Comparison of ENCODE assay signal across 10 cellular contexts in the genomic region with DNA sequence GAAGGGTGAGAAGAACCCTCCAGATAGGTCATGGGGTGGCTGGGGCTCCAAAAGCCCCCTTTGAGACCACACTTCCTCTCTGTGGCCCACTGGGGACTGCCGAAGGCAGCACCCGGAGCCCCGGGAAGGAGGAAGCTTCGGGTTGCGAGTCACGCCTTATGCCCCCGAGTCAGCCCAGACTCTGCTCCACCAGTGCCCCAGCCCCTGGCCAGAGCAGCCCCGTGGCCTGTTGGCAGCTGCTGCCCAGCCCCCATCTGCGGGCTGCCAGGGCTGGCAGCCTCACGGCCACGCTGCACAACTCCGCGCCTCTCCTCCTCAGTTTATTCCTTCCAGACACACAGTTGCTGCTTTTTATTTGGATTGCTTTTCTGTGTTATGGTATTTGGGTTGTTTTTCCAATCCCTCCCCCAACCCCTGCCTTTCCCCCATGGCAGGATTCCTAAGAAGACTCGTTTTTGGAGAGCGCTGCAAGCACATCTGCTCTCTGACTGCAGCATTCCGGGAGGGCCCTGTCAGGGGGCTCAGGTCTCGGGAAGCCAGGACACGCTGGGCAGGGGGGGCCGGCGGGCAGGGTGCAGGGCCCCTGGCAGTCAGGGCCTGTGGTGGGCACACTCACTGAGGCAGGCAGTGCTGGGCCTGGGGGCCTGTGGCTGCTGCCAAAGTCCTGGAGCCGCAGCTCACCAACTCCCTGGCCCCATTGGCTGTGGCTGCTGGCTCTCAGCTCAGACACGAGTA. TPM values are rescaled to one million over a fixed set of nuclear protein-coding genes. Genes with fewer than 3 reads are reported as not detected.
DNase-seq lines count a peak whose midpoint lies in the region; ATAC-seq, FAIRE-seq and TF ChIP-seq lines count a peak whose summit lies in the region.
"Had no signal": no experiment of that assay in that cellular context is flagged by ENCODE, and none has a peak within 500 bp of the region (broad histone marks: within the 10 kb centered on the region; RNA-seq: fewer than 3 reads in every experiment).

No MANE protein-coding gene starts in this region.

- peak; percentile 16; the same call in 1 of the 3 replicates for ATAC-seq in GM23338
- peak; percentile 55 for ATAC-seq in GM12878
- ATAC-seq in left lobe of liver, result peak; percentile 26

- no peak for TF ChIP-seq RAD21 in GM12878 (IDR thresholded peaks at IDR 0.05; ENCODE audit: insufficient read depth, low read depth, low read length)

- POLR2A ChIA-PET in GM12878 (lab: Charles Lee), result no interaction called here

- peaks cover 24% of the 10 kb centered on the region for H3K27me3 Mint-ChIP-seq in GM23338 (ENCODE audit: insufficient read depth, low read depth, poor library complexity)
- peaks cover 16% of the 10 kb centered on the region for H3K27me3 Mint-ChIP-seq in T-helper 2 cell treated with Interferon-gamma antibody and Interleukin-4, amounts not matched to agents 5 μg/mL and 100 μg/mL, for 36 hours (ENCODE audit: low read depth)

- no peak overlapping the region for H3K4me3 ChIP-seq in GM23338
- H3K4me3 ChIP-seq in GM12878, result no peak overlapping the region
- no peak overlapping the region for H3K4me3 ChIP-seq in skin epidermis

- H3K9ac ChIP-seq in GM12878 (ENCODE audit: control insufficient read depth, insufficient read depth, low read length), result no peak overlapping the region

- whole genome bisulfite sequencing in GM12878 (ENCODE audit: insufficient coverage, insufficient replicate concordance, low lambda C conversion rate, missing lambda C conversion rate), result 19% methylated on average over 19 of the region's 22 CpGs

- CTCF ChIA-PET in GM12878 (lab: Yijun Ruan, JAX), result interaction anchor here (0.7 kb wide), 1 partner anchor 52 kb away, joined by 3 read pairs; no protein-coding TSS in a partner anchor

- DNase-seq in GM23338 (ENCODE audit: low spot score), result no peak
- no peak for DNase-seq in GM12878 (ENCODE audit: low read depth, low spot score)
- DNase-seq in left lobe of liver (ENCODE audit: low spot score), result no peak
- no peak for DNase-seq in DMS79 treated with DMSO at 0.1 percent for 48 hours (lab: John Stamatoyannopoulos, UW)
- no peak for DNase-seq in T-helper 2 cell treated with Interferon-gamma antibody and Interleukin-4, amounts not matched to agents 5 μg/mL and 100 μg/mL, for 36 hours (ENCODE audit: low spot score)
- DNase-seq in NCI-H774 (lab: John Stamatoyannopoulos, UW), result no peak
- no peak for DNase-seq in cortex of kidney (lab: John Stamatoyannopoulos, UW)
- DNase-seq: DMS79 had no signal

- TF ChIP-seq CTCF in GM23338 (conservative IDR thresholded peaks at IDR 0.05; ENCODE audit: low read depth in 2 of 2), result no peak
- TF ChIP-seq CTCF in GM12878 (IDR thresholded peaks at IDR 0.05 in 2 of 3, conservative IDR thresholded peaks at IDR 0.05 in 1 of 3; ENCODE audit: control insufficient read depth in 2 of 3, extremely low read depth in 1 of 3, insufficient read depth in 1 of 3, low read depth in 3 of 3, low read length in 3 of 3), result no peak

- no TSS peak for BruUV-seq in GM12878 (replicated peaks; lab: Mats Ljungman, UMichigan)

- H3K4me3 Mint-ChIP-seq in GM23338, result no peak overlapping the region
- no peak overlapping the region for H3K4me3 Mint-ChIP-seq in T-helper 2 cell treated with Interferon-gamma antibody and Interleukin-4, amounts not matched to agents 5 μg/mL and 100 μg/mL, for 36 hours

- SMC1A ChIA-PET in GM12878 (lab: Charles Lee; ENCODE audit: uncharacterized antibody, unreplicated experiment), result no interaction called here

- no peaks in the 10 kb centered on the region for H3K79me2 ChIP-seq in GM23338 (replicated peaks; ENCODE audit: insufficient read depth)
- H3K79me2 ChIP-seq in GM12878 (ENCODE audit: control insufficient read depth, insufficient read depth, low read length), result no peaks in the 10 kb centered on the region

- H3K36me3 Mint-ChIP-seq in GM23338 (ENCODE audit: low read depth), result no peaks in the 10 kb centered on the region
- H3K36me3 Mint-ChIP-seq in T-helper 2 cell treated with Interferon-gamma antibody and Interleukin-4, amounts not matched to agents 5 μg/mL and 100 μg/mL, for 36 hours (ENCODE audit: low read depth), result no peaks in the 10 kb centered on the region

- no peak for TF ChIP-seq EP300 in GM12878 (IDR thresholded peaks at IDR 0.05; ENCODE audit: borderline replicate concordance in 1 of 2, control insufficient read depth in 1 of 2, low read depth in 2 of 2, low read length in 2 of 2)

- FAIRE-seq in GM12878 (lab: Jason Lieb, UNC), result no peak
- FAIRE-seq: endothelial cell of umbilical vein had no signal

- in situ Hi-C loops in GM12878 (cut with MboI), result no loop called here

- H3K4me2 ChIP-seq in GM23338 (no peak overlapping the region), GM12878 (ENCODE audit: control insufficient read depth, insufficient read depth) (no peak overlapping the region)

- no peaks in the 10 kb centered on the region for H4K20me1 ChIP-seq in GM23338 (replicated peaks; ENCODE audit: insufficient read depth)
- no peaks in the 10 kb centered on the region for H4K20me1 ChIP-seq in GM12878 (ENCODE audit: control insufficient read depth, insufficient read depth)

- no peaks in the 10 kb centered on the region for H3K9me3 ChIP-seq in GM12878 (replicated peaks; ENCODE audit: control insufficient read depth, insufficient read depth, low read length)

- H3K36me3 ChIP-seq in GM23338 (ENCODE audit: insufficient read depth), result no peaks in the 10 kb centered on the region
- no peaks in the 10 kb centered on the region for H3K36me3 ChIP-seq in GM12878 (ENCODE audit: control insufficient read depth in 2 of 2, insufficient read depth in 2 of 2, low read length in 1 of 2)

- H3F3A ChIP-seq in GM23338 (replicated peaks; ENCODE audit: low read depth), result no peaks in the 10 kb centered on the region

- no peaks in the 10 kb centered on the region for H3K9me2 ChIP-seq in GM23338 (ENCODE audit: insufficient read depth)

- TF ChIP-seq POLR2A in GM12878 (IDR thresholded peaks at IDR 0.05; ENCODE audit: low read depth, low read length), result no peak

- H3K9me3 Mint-ChIP-seq in GM23338, result no peaks in the 10 kb centered on the region
- H3K9me3 Mint-ChIP-seq in T-helper 2 cell treated with Interferon-gamma antibody and Interleukin-4, amounts not matched to agents 5 μg/mL and 100 μg/mL, for 36 hours, result no peaks in the 10 kb centered on the region

- peaks cover 42% of the 10 kb centered on the region for H3K4me1 Mint-ChIP-seq in GM23338
- no peaks in the 10 kb centered on the region for H3K4me1 Mint-ChIP-seq in T-helper 2 cell treated with Interferon-gamma antibody and Interleukin-4, amounts not matched to agents 5 μg/mL and 100 μg/mL, for 36 hours (ENCODE audit: low read depth)

- RAD21 ChIA-PET in GM12878 (lab: Charles Lee; ENCODE audit: unreplicated experiment), result no interaction called here

- H3K4me1 ChIP-seq in GM23338 (ENCODE audit: insufficient read depth) (peaks cover 10% of the 10 kb centered on the region; the same call in 1 of the 2 replicates), GM12878 (ENCODE audit: control insufficient read depth, insufficient read depth, low read length) (no peaks in the 10 kb centered on the region)

- no peak overlapping the region for H3K27ac Mint-ChIP-seq in GM23338
- no peak overlapping the region for H3K27ac Mint-ChIP-seq in T-helper 2 cell treated with Interferon-gamma antibody and Interleukin-4, amounts not matched to agents 5 μg/mL and 100 μg/mL, for 36 hours

- H3K27ac ChIP-seq in GM23338 (ENCODE audit: low read depth) (no peak overlapping the region), GM12878 (ENCODE audit: control insufficient read depth, insufficient read depth) (no peak overlapping the region), skin epidermis (peak overlapping the region in 16 of 21 experiments; percentile 3 to 85 (median 52))

- intact Hi-C loops in GM12878 (cut with micrococcal nuclease; ENCODE audit: unreplicated experiment), result loop anchor here (2.0 kb wide), 1 partner anchor 25 kb away; no protein-coding TSS in a partner anchor

- H2AFZ ChIP-seq in GM23338 (peak overlapping the region; percentile 83), GM12878 (ENCODE audit: control insufficient read depth, low read depth, low read length) (no peak overlapping the region)

- H3K27me3 ChIP-seq in GM23338 (ENCODE audit: insufficient read depth) (no peaks in the 10 kb centered on the region), GM12878 (replicated peaks in 1 of 2; ENCODE audit: control insufficient read depth in 2 of 2, insufficient read depth in 2 of 2, low read length in 1 of 2) (peaks cover 0 to 5% of the 10 kb centered on the region in 2 experiments; a peak in 2 of 4 replicates)

TF ChIP-seq in GM23338, 12 proteins besides CTCF, POLR2A, EP300 and RAD21 (continues in another document):
- TF ChIP-seq CREB1 (CRISPR knock-in tag; IDR thresholded peaks at IDR 0.05; ENCODE audit: low read depth) (no peak), NANOG (IDR thresholded peaks at IDR 0.05; ENCODE audit: borderline replicate concordance) (no peak), POLR2AphosphoS5 (IDR thresholded peaks at IDR 0.05; ENCODE audit: low read depth) (no peak)

TF ChIP-seq in GM12878, 131 proteins besides CTCF, POLR2A, EP300 and RAD21:
- TF ChIP-seq ATF7 (IDR thresholded peaks at IDR 0.05; ENCODE audit: low read depth) (no peak), SPI1 (IDR thresholded peaks at IDR 0.05; ENCODE audit: borderline replicate concordance, insufficient read depth, low read depth, low read length) (peak; percentile 31; the same call in 1 of the 2 replicates)

RNA-seq across cellular contexts. Expression of a gene that starts 20.3 kb away (rescaled TPM):
- 66.5 and 79.4 TPM in 2 replicates for total RNA-seq in GM23338 (2014; rRNA removed; shearing (Covaris generic))
- 86.6 and 88.7 TPM in 2 replicates for polyA plus RNA-seq in GM23338 (2016; fragmentation: Nextera tagmentation; extraction: Ambion mirVana)
- total RNA-seq in GM12878 (2013; cell fraction: nucleolus; rRNA removed), result 11.0 and 11.1 TPM in 2 replicates
- total RNA-seq in GM12878 (2014; rRNA removed), result 29.1 and 33.2 TPM in 2 replicates
- 20.6 and 22.2 TPM in 2 replicates for total RNA-seq in GM12878 (2014; rRNA removed; fragmentation: Illumina TruSeq; extraction: Trizol)
- 29.5 and 33.1 TPM in 2 replicates for total RNA-seq in GM12878 (2021)
- 13.2 TPM for polyA plus RNA-seq in GM12878 (2011; ENCODE audit: low read depth)
- 25.1 and 28.6 TPM in 2 replicates for polyA plus RNA-seq in GM12878 (2011; rRNA removed)
- polyA plus RNA-seq in GM12878 (2011; cell fraction: cytosol; rRNA removed), result 15.5 and 22.0 TPM in 2 replicates
- 13.8 and 19.9 TPM in 2 replicates for polyA plus RNA-seq in GM12878 (2011; cell fraction: nucleus; rRNA removed)
- 17.6 and 24.6 TPM in 2 replicates for polyA plus RNA-seq in GM12878 (2012)
- 16.0 and 20.0 TPM in 2 replicates for polyA plus RNA-seq in GM12878 (2014; fragmentation: Illumina TruSeq; extraction: Trizol)
- 1 to 10 TPM; 2.3 to 8.1 TPM for polyA plus RNA-seq in GM12878 (2014; fragmentation: Nextera tagmentation; extraction: Ambion mirVana)
- polyA plus RNA-seq in GM12878 (2014; rRNA removed), result 44.5 and 44.8 TPM in 2 replicates
- polyA plus RNA-seq in GM12878 (2016; fragmentation: Nextera tagmentation; extraction: Ambion mirVana), result 10 to 100 TPM; 54.3 to 62.2 TPM
- polyA minus RNA-seq in GM12878 (2011; rRNA and poly(A)+ RNA removed), result 6.6 and 9.0 TPM in 2 replicates
- 4.5 and 7.2 TPM in 2 replicates for polyA minus RNA-seq in GM12878 (2011; cell fraction: cytosol; rRNA and poly(A)+ RNA removed)
- polyA minus RNA-seq in GM12878 (2011; cell fraction: nucleus; rRNA and poly(A)+ RNA removed), result 4.6 and 8.4 TPM in 2 replicates
- 12.0 TPM for total RNA-seq in left lobe of liver

Comparison
In these comparisons a context has a peak if more than half of its experiments do, and no peak if none do; other contexts are left out.
1. H3K27ac ChIP-seq: peak in skin epidermis (16 of 21); none in GM23338 (single experiment) and GM12878 (single experiment).
2. Peak in every context shown above with its lines, with median percentiles within 50 percentile points of each other: ATAC-seq.